8 cellular contexts compared by ENCODE assay signal in the genomic region with DNA sequence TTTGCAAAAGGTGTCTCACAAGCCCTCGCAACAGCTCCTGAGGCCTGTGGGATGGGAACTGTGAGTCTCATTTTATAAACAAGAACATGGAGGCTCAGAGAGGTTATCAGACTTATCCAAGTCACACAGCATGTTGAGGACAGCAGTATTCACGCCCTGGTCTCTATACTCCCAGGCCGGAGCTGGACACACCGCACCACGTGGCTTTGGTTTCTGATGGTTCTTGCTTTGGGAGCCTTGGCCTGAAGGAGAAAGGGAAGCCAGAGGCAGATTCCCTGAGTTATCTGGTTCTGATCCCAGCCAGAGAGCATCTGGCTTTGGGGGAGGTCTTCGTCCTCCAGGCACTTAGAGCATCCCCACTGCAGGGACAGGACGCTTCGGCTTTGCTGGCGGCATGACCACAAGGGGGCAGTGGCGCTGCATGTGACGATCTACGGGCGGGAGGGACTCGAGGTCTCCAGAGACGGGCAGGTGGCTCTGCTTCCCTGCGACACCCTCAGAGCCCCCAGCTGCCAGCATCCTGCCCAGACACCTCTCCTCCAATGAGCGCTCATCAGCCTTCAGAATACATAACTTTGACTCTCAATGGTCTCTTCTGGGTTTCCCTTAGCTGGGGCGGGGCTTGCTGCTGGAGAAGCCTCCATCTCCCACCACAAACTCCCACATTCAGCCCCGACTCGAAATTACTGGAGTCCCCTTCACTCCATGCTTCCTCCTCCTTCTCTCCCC. TPM values are rescaled to one million over a fixed set of nuclear protein-coding genes. Genes with fewer than 3 reads are reported as not detected.
DNase-seq lines count a peak whose midpoint lies in the region; ATAC-seq and TF ChIP-seq lines count a peak whose summit lies in the region.

No MANE protein-coding gene starts in this region.

- peak; percentile 96 for TF ChIP-seq RAD21 in HCT116 (IDR thresholded peaks at IDR 0.05; ENCODE audit: low read depth)

- TF ChIP-seq POLR2A in HCT116 (IDR thresholded peaks at IDR 0.05; ENCODE audit: borderline replicate concordance, extremely low read depth, insufficient read depth, insufficient read length): no peak

- H3K27me3 Mint-ChIP-seq in CD8-positive, alpha-beta T cell (ENCODE audit: low read depth): peaks cover 3% of the 10 kb centered on the region

- no peak overlapping the region for H3K4me3 Mint-ChIP-seq in CD8-positive, alpha-beta T cell

- H3K27me3 ChIP-seq in CD8-positive, alpha-beta T cell (ENCODE audit: insufficient read depth, low read length): no peaks in the 10 kb centered on the region
- H3K27me3 ChIP-seq in HCT116 (ENCODE audit: insufficient read depth, low read length): no peaks in the 10 kb centered on the region

- intact Hi-C loops in CD8-positive, alpha-beta T cell (cut with DNase I, micrococcal nuclease): loop anchor here (1.0 to 10.0 kb wide), 7 partner anchors 79 to 294 kb away; no protein-coding TSS in a partner anchor
- intact Hi-C loops in HCT116 (cut with micrococcal nuclease): loop anchor here (1.0 to 2.0 kb wide), 2 partner anchors 137 to 144 kb away; no protein-coding TSS in a partner anchor

- no peak overlapping the region for H3K9ac ChIP-seq in HCT116 (ENCODE audit: low read length)

- H2AFZ ChIP-seq in HCT116 (ENCODE audit: low read depth, low read length, poor library complexity, severe bottlenecking): no peak overlapping the region

- H4K20me1 ChIP-seq in HCT116 (ENCODE audit: insufficient read depth): no peaks in the 10 kb centered on the region

- H3K4me3 ChIP-seq in CD8-positive, alpha-beta T cell (ENCODE audit: low read depth, low read length): no peak overlapping the region
- H3K4me3 ChIP-seq in HCT116 (replicated peaks in 1 of 2; ENCODE audit: low read depth in 1 of 2, low read length in 2 of 2): no peak overlapping the region

- peak; percentile 75 for ATAC-seq in CD8-positive, alpha-beta T cell
- ATAC-seq in HCT116 (peak; percentile 99), GM18517 (IDR thresholded peaks at IDR 0.05; ENCODE audit: unreplicated experiment) (no peak)
- ATAC-seq in activated CD4-positive, CD25-positive, alpha-beta regulatory T cell treated with anti-CD3 and anti-CD28 coated beads, Interleukin-2, amount 50 U/mL, for 24 hours: peak; percentile 65 to 86

- CTCF ChIA-PET in CD8-positive, alpha-beta T cell (lab: Charles Lee): interaction anchor here (0.7 to 13.1 kb wide), 31 partner anchors 8 to 294 kb away, joined by 3 to 359 read pairs (median 5); partner anchors contain the start of genes KCNK17 and KCNK5
- CTCF ChIA-PET in HCT116 (lab: Charles Lee): interaction anchor here (1.2 to 8.6 kb wide), 3 partner anchors 136 to 169 kb away, joined by 3 to 123 read pairs (median 10); no protein-coding TSS in a partner anchor

- peak; percentile 67 to 90 (median 79) for DNase-seq in CD8-positive, alpha-beta T cell
- DNase-seq in HCT116 (ENCODE audit: low read depth, low spot score) (peak; percentile 52), NCI-H2196 treated with DMSO at 0.1 percent for 48 hours (lab: John Stamatoyannopoulos, UW; ENCODE audit: unreplicated experiment) (peak; percentile 61), caudate nucleus (lab: John Stamatoyannopoulos, UW) (peak in 49 of 61 donors; percentile 3 to 68 (median 41)), kidney tubule cell (ENCODE audit: low spot score) (peak; percentile 71)
- peak; percentile 89 to 92 for DNase-seq in stimulated activated CD4-positive, alpha-beta T cell treated with anti-CD3 and anti-CD28 coated beads, Interleukin-2, amount 100 ng/mL, for 48 hours

- POLR2A ChIA-PET in CD8-positive, alpha-beta T cell (lab: Charles Lee): no interaction called here
- POLR2A ChIA-PET in HCT116 (lab: Charles Lee): interaction anchor here (1.2 kb wide), 1 partner anchor 136 kb away, joined by 4 read pairs; no protein-coding TSS in a partner anchor

- H3K36me3 Mint-ChIP-seq in CD8-positive, alpha-beta T cell: no peaks in the 10 kb centered on the region

- no peak overlapping the region for H3K27ac Mint-ChIP-seq in CD8-positive, alpha-beta T cell

- no peak overlapping the region for H3K4me2 ChIP-seq in HCT116 (ENCODE audit: low read length)

- no TSS peak for BruUV-seq in HCT116 (replicated peaks; lab: Mats Ljungman, UMichigan)

- H3K4me1 ChIP-seq in CD8-positive, alpha-beta T cell (ENCODE audit: insufficient read depth, low read length): no peaks in the 10 kb centered on the region
- H3K4me1 ChIP-seq in HCT116 (ENCODE audit: control insufficient read depth in 1 of 2, insufficient read depth in 2 of 2, low read length in 2 of 2): no peaks in the 10 kb centered on the region

- no peaks in the 10 kb centered on the region for H3K36me3 ChIP-seq in CD8-positive, alpha-beta T cell (ENCODE audit: insufficient read depth, low read length)
- H3K36me3 ChIP-seq in HCT116 (ENCODE audit: control insufficient read depth in 1 of 2, insufficient read depth in 2 of 2, low read length in 2 of 2): no peaks in the 10 kb centered on the region

- TF ChIP-seq CTCF in CD8-positive, alpha-beta T cell (IDR thresholded peaks at IDR 0.05): peak; percentile 83
- TF ChIP-seq CTCF in HCT116 (IDR thresholded peaks at IDR 0.05 in 2 of 3, conservative IDR thresholded peaks at IDR 0.05 in 1 of 3; ENCODE audit: borderline replicate concordance in 1 of 3, insufficient read depth in 1 of 3, low read depth in 2 of 3, low read length in 2 of 3): peak; percentile 79 to 95 (median 89)

- no peaks in the 10 kb centered on the region for H3K9me3 Mint-ChIP-seq in CD8-positive, alpha-beta T cell

- no peak overlapping the region for H3K27ac ChIP-seq in CD8-positive, alpha-beta T cell (ENCODE audit: low read depth, low read length)
- no peak overlapping the region for H3K27ac ChIP-seq in HCT116 (ENCODE audit: low read depth, low read length)
- H3K27ac ChIP-seq in caudate nucleus (ENCODE audit: low read depth, low read length): no peak overlapping the region

- H3K9me2 ChIP-seq in HCT116 (ENCODE audit: insufficient read depth): no peaks in the 10 kb centered on the region

- no peaks in the 10 kb centered on the region for H3K79me2 ChIP-seq in HCT116 (ENCODE audit: insufficient read depth, low read length)

- RAD21 ChIA-PET in HCT116 (lab: Charles Lee; ENCODE audit: low non-redundant PET in 1 of 2, low total read pairs in 2 of 2, uncharacterized antibody in 2 of 2, unreplicated experiment in 2 of 2): interaction anchor here (1.7 to 2.4 kb wide), 2 partner anchors 136 kb away, joined by 8 to 12 read pairs; no protein-coding TSS in a partner anchor

- no peaks in the 10 kb centered on the region for H3K9me3 ChIP-seq in CD8-positive, alpha-beta T cell (ENCODE audit: low read length)
- no peaks in the 10 kb centered on the region; a peak in 1 of 4 replicates for H3K9me3 ChIP-seq in HCT116 (ENCODE audit: control insufficient read depth in 1 of 2, insufficient read depth in 1 of 2, low read depth in 1 of 2, low read length in 2 of 2)

- H3K4me1 Mint-ChIP-seq in CD8-positive, alpha-beta T cell (ENCODE audit: low read depth): peaks cover 3% of the 10 kb centered on the region

TF ChIP-seq in HCT116, 20 proteins besides CTCF, POLR2A, EP300 and RAD21:
- TF ChIP-seq, protein P1, sequence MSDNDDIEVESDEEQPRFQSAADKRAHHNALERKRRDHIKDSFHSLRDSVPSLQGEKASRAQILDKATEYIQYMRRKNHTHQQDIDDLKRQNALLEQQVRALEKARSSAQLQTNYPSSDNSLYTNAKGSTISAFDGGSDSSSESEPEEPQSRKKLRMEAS (IDR thresholded peaks at IDR 0.05): peak; percentile 84
- TF ChIP-seq CBX3 (IDR thresholded peaks at IDR 0.05; ENCODE audit: low read depth): no peak

RNA-seq across cellular contexts. Expression of gene SAYSD1, which starts 51.4 kb away (rescaled TPM):
- total RNA-seq in CD8-positive, alpha-beta T cell: 10 to 100 TPM; 21.8 to 24.3 TPM
- total RNA-seq in HCT116 (2021; ENCODE audit: unreplicated experiment): 10.1 TPM
- polyA plus RNA-seq in HCT116 (2012): 4.0 and 5.4 TPM in 2 replicates
